ENCODE assay signal across 24 cellular contexts in the genomic region with DNA sequence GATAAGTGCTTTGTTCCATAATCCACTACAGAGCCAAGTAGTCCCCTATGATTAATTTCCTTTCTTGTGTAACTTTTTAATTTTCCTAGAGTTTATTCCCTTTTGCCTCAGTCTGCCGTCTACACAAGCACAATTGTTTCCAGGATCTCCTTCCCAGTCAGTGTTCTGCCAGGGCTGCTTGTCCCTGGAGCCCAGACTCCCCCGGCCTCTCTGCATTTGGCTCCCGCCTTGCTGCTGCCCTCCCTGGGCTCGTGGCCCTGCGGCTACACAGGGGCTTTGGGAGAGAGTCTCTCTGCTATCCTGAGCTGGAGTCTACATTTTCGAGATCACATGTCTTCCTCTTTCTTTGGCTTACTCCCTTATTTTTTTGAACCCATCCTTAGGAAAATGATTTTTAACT. TPM values are rescaled to one million over a fixed set of nuclear protein-coding genes. Genes with fewer than 3 reads are reported as not detected.
DNase-seq lines count a peak whose midpoint lies in the region; ATAC-seq and TF ChIP-seq lines count a peak whose summit lies in the region.
"Had no signal": no experiment of that assay in that cellular context is flagged by ENCODE, and none has a peak within 500 bp of the region (broad histone marks: within the 10 kb centered on the region; RNA-seq: fewer than 3 reads in every experiment).

No MANE protein-coding gene starts in this region.

- peaks cover 20% of the 10 kb centered on the region for H3K27me3 Mint-ChIP-seq in activated CD8-positive, alpha-beta memory T cell treated with anti-CD3 and anti-CD28 coated beads, Interleukin-2, amount 10 ng/mL, durations not matched to agents 7 days and 5 days
- no peaks in the 10 kb centered on the region for H3K27me3 Mint-ChIP-seq in osteocyte (ENCODE audit: unreplicated experiment)

- POLR2A ChIA-PET in A673 (lab: Charles Lee; ENCODE audit: low non-redundant PET), result no interaction called here

- no peaks in the 10 kb centered on the region for H3K36me3 ChIP-seq in left ventricle myocardium inferior
- no peaks in the 10 kb centered on the region for H3K36me3 ChIP-seq in A673 (ENCODE audit: insufficient read depth, low read length, poor library complexity, severe bottlenecking)
- H3K36me3 ChIP-seq: BLaER1, esophagus squamous epithelium, HAP-1, neural progenitor cell had no signal

- peak; percentile 27 for DNase-seq in activated CD8-positive, alpha-beta memory T cell treated with anti-CD3 and anti-CD28 coated beads, Interleukin-2, amount 10 ng/mL, durations not matched to agents 7 days and 5 days
- no peak for DNase-seq in activated CD8-positive, alpha-beta memory T cell treated with anti-CD3 and anti-CD28 coated beads, Interleukin-2, amount 50 U/mL, for 48 hours
- DNase-seq in left ventricle myocardium inferior (peak; percentile 32), osteocyte (ENCODE audit: extremely low spot score, unreplicated experiment) (peak; percentile 70), epidermal melanocyte (ENCODE audit: insufficient read length, low spot score) (no peak), A673 (ENCODE audit: low spot score) (no peak)
- DNase-seq in stimulated activated CD8-positive, alpha-beta memory T cell treated with anti-CD3 and anti-CD28 coated beads, Interleukin-4, amount 100 ng/mL, for 48 hours, result no peak
- DNase-seq: activated CD4-positive, alpha-beta T cell treated with anti-CD3 and anti-CD28 coated beads, Interleukin-2, amount 10 ng/mL, durations not matched to agents 24 days and 14 days; activated naive CD8-positive, alpha-beta T cell treated with anti-CD3 and anti-CD28 coated beads for 36 hours; esophagus squamous epithelium; KBM-7; left colon; mucosa of descending colon; NCI-H146; NCI-H524; stimulated activated CD4-positive, alpha-beta T cell treated with anti-CD3 and anti-CD28 coated beads, Interleukin-2, amount 100 ng/mL, for 48 hours; stimulated activated naive CD4-positive, alpha-beta T cell treated with Interleukin-2 at 50 U/mL for 16 hours; T-helper 2 cell had no signal

- no peak overlapping the region for H3K4me3 Mint-ChIP-seq in activated CD8-positive, alpha-beta memory T cell treated with anti-CD3 and anti-CD28 coated beads, Interleukin-2, amount 10 ng/mL, durations not matched to agents 7 days and 5 days
- no peak overlapping the region for H3K4me3 Mint-ChIP-seq in osteocyte (ENCODE audit: unreplicated experiment)
- H3K4me3 Mint-ChIP-seq: activated CD4-positive, alpha-beta T cell treated with anti-CD3 and anti-CD28 coated beads, Interleukin-2, amount 10 ng/mL, durations not matched to agents 24 days and 14 days; activated naive CD8-positive, alpha-beta T cell treated with anti-CD3 and anti-CD28 coated beads for 36 hours; neural progenitor cell had no signal

- intact Hi-C loops in left ventricle myocardium inferior (cut with micrococcal nuclease) (no loop called here), A673 (cut with micrococcal nuclease; ENCODE audit: unreplicated experiment) (no loop called here)

- peak overlapping the region; percentile 70 for H3K27ac ChIP-seq in left ventricle myocardium inferior (replicated peaks)
- no peak overlapping the region for H3K27ac ChIP-seq in A673 (ENCODE audit: low read depth, low read length, poor library complexity, severe bottlenecking)
- H3K27ac ChIP-seq: BLaER1, esophagus squamous epithelium, neural progenitor cell, SK-N-MC had no signal

- H3K27ac Mint-ChIP-seq in activated CD8-positive, alpha-beta memory T cell treated with anti-CD3 and anti-CD28 coated beads, Interleukin-2, amount 10 ng/mL, durations not matched to agents 7 days and 5 days, result no peak overlapping the region
- H3K27ac Mint-ChIP-seq in osteocyte (ENCODE audit: unreplicated experiment), result no peak overlapping the region
- H3K27ac Mint-ChIP-seq: activated CD4-positive, alpha-beta T cell treated with anti-CD3 and anti-CD28 coated beads, Interleukin-2, amount 10 ng/mL, durations not matched to agents 24 days and 14 days; activated naive CD8-positive, alpha-beta T cell treated with anti-CD3 and anti-CD28 coated beads for 36 hours; activated T-helper 2 cell treated with anti-CD3 and anti-CD28 coated beads, Interferon-gamma antibody, Interleukin-2, Interleukin-4, amounts not matched to agents 10 μg/mL and 5 μg/mL and 100 μg/mL, durations not matched to agents 14 hours and 24 hours and 36 hours; neural progenitor cell had no signal

- ATAC-seq in activated CD8-positive, alpha-beta memory T cell treated with anti-CD3 and anti-CD28 coated beads, Interleukin-2, amount 10 ng/mL, durations not matched to agents 7 days and 5 days, result no peak
- ATAC-seq in HG02678 (IDR thresholded peaks at IDR 0.05; ENCODE audit: unreplicated experiment), result no peak
- ATAC-seq: left colon, mucosa of descending colon had no signal

- H3K4me1 ChIP-seq in left ventricle myocardium inferior, result peaks cover 8% of the 10 kb centered on the region
- no peaks in the 10 kb centered on the region for H3K4me1 ChIP-seq in A673 (ENCODE audit: insufficient read depth, low read length, poor library complexity, severe bottlenecking)
- H3K4me1 ChIP-seq: esophagus squamous epithelium, HAP-1 had no signal

- H3K27me3 ChIP-seq in left ventricle myocardium inferior (ENCODE audit: low read depth) (no peaks in the 10 kb centered on the region), A673 (replicated peaks; ENCODE audit: insufficient read depth, low read depth, low read length, poor library complexity) (no peaks in the 10 kb centered on the region)
- H3K27me3 ChIP-seq: esophagus squamous epithelium, neural progenitor cell had no signal

- BruUV-seq in A673 (replicated peaks; lab: Mats Ljungman, UMichigan), result no TSS peak

- H3K9me3 ChIP-seq in left ventricle myocardium inferior (replicated peaks), result no peaks in the 10 kb centered on the region
- no peaks in the 10 kb centered on the region for H3K9me3 ChIP-seq in A673 (ENCODE audit: low read depth, low read length, poor library complexity, severe bottlenecking)
- H3K9me3 ChIP-seq: esophagus squamous epithelium, HAP-1, mucosa of descending colon had no signal

- H3K4me1 Mint-ChIP-seq in activated CD8-positive, alpha-beta memory T cell treated with anti-CD3 and anti-CD28 coated beads, Interleukin-2, amount 10 ng/mL, durations not matched to agents 7 days and 5 days, result no peaks in the 10 kb centered on the region
- H3K4me1 Mint-ChIP-seq in osteocyte (ENCODE audit: unreplicated experiment), result peaks cover 24% of the 10 kb centered on the region

- TF ChIP-seq CTCF in left ventricle myocardium inferior (IDR thresholded peaks at IDR 0.05; ENCODE audit: borderline replicate concordance) (no peak), osteocyte (IDR thresholded peaks at IDR 0.05) (no peak), A673 (conservative IDR thresholded peaks at IDR 0.05; ENCODE audit: low read depth, low read length) (no peak)

- H3K36me3 Mint-ChIP-seq in activated CD8-positive, alpha-beta memory T cell treated with anti-CD3 and anti-CD28 coated beads, Interleukin-2, amount 10 ng/mL, durations not matched to agents 7 days and 5 days, result no peaks in the 10 kb centered on the region
- H3K36me3 Mint-ChIP-seq in osteocyte (ENCODE audit: unreplicated experiment), result no peaks in the 10 kb centered on the region
- H3K36me3 Mint-ChIP-seq: activated naive CD8-positive, alpha-beta T cell treated with anti-CD3 and anti-CD28 coated beads for 36 hours had no signal

- CTCF ChIA-PET in activated CD8-positive, alpha-beta memory T cell treated with anti-CD3 and anti-CD28 coated beads, Interleukin-2, amount 10 ng/mL, durations not matched to agents 7 days and 5 days (lab: Charles Lee), result interaction anchor here (1.2 kb wide), 1 partner anchor 16 kb away, joined by 3 read pairs; no protein-coding TSS in a partner anchor
- CTCF ChIA-PET in A673 (lab: Charles Lee), result no interaction called here

- H3K4me3 ChIP-seq in left ventricle myocardium inferior, result no peak overlapping the region
- H3K4me3 ChIP-seq in A673 (ENCODE audit: low read depth, low read length, poor library complexity, severe bottlenecking), result no peak overlapping the region
- H3K4me3 ChIP-seq: BLaER1, esophagus squamous epithelium, HAP-1, mucosa of descending colon, neural progenitor cell, SK-N-MC had no signal

- no peaks in the 10 kb centered on the region for H3K9me3 Mint-ChIP-seq in activated CD8-positive, alpha-beta memory T cell treated with anti-CD3 and anti-CD28 coated beads, Interleukin-2, amount 10 ng/mL, durations not matched to agents 7 days and 5 days (ENCODE audit: low read depth)
- H3K9me3 Mint-ChIP-seq in osteocyte (ENCODE audit: unreplicated experiment), result no peaks in the 10 kb centered on the region
- H3K9me3 Mint-ChIP-seq: activated CD4-positive, alpha-beta T cell treated with anti-CD3 and anti-CD28 coated beads, Interleukin-2, amount 10 ng/mL, durations not matched to agents 24 days and 14 days; activated naive CD8-positive, alpha-beta T cell treated with anti-CD3 and anti-CD28 coated beads for 36 hours; activated T-helper 2 cell treated with anti-CD3 and anti-CD28 coated beads, Interferon-gamma antibody, Interleukin-2, Interleukin-4, amounts not matched to agents 10 μg/mL and 5 μg/mL and 100 μg/mL, durations not matched to agents 14 hours and 24 hours and 36 hours; neural progenitor cell had no signal

RNA-seq across cellular contexts. Expression of gene FBLN7, which starts 9.2 kb away (rescaled TPM):
- total RNA-seq in activated CD8-positive, alpha-beta memory T cell treated with anti-CD3 and anti-CD28 coated beads, Interleukin-2, amount 10 ng/mL, durations not matched to agents 7 days and 5 days, result under 1 TPM; 0.26 to 0.63 TPM
- total RNA-seq in left ventricle myocardium inferior (0.60 TPM), osteocyte (3.9 and 4.1 TPM in 2 replicates), A673 (2021) (4.1 and 5.1 TPM in 2 replicates)

Comparison
In these comparisons a context has a peak if more than half of its experiments do, and no peak if none do; other contexts are left out.
1. DNase-seq: peak in activated CD8-positive, alpha-beta memory T cell treated with anti-CD3 and anti-CD28 coated beads, Interleukin-2, amount 10 ng/mL, durations not matched to agents 7 days and 5 days (single experiment), left ventricle myocardium inferior (single experiment) and osteocyte (single experiment); none in activated CD8-positive, alpha-beta memory T cell treated with anti-CD3 and anti-CD28 coated beads, Interleukin-2, amount 50 U/mL, for 48 hours (single experiment), stimulated activated CD8-positive, alpha-beta memory T cell treated with anti-CD3 and anti-CD28 coated beads, Interleukin-4, amount 100 ng/mL, for 48 hours (single experiment), epidermal melanocyte (single experiment) and A673 (single experiment).